In genomic region chr10:18861382-18861781, GRCh38 we compare ENCODE assay signal across 2 cellular contexts.
TF ChIP-seq lines count a peak whose summit lies in the region.

No MANE protein-coding gene starts in this region.

TF ChIP-seq in IMR-90, 13 proteins besides CTCF, POLR2A, EP300 and RAD21 (continued from another document):
- TF ChIP-seq ELK1 (IDR thresholded peaks at IDR 0.05; ENCODE audit: borderline replicate concordance, low read depth, low read length): no peak

TF ChIP-seq in K562, 482 proteins besides CTCF, POLR2A, EP300 and RAD21 (continued from another document):
- no peak for TF ChIP-seq ZNF232 (CRISPR knock-in tag; IDR thresholded peaks at IDR 0.05)
- TF ChIP-seq JUND (IDR thresholded peaks at IDR 0.05; ENCODE audit: borderline replicate concordance, low read depth, low read length): no peak
- no peak for TF ChIP-seq JUND (tag; IDR thresholded peaks at IDR 0.05; ENCODE audit: borderline replicate concordance, low read depth, low read length)
- peak; percentile 91 for TF ChIP-seq CEBPB (tag; IDR thresholded peaks at IDR 0.05)
